In the genomic region with DNA sequence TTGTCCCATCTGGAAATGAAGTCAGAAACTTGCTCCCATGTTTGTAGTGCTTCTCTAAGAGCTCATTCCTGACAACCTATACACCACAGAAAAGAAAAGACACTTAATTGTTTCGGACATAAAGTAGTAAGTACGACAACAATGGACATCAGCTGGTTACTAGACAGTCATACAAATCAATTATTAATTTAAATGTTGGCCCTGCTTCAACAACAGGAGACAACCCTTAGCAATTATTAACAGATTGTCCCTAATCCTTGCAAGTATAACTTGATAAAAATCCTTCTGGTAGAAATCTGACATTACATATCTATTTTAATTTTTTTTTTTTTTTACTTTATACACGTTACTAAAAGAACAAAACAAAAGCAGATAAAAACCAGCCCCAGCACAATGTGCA, we compare ENCODE assay signal across 1 cellular context.
TF ChIP-seq lines count a peak whose summit lies in the region.

No MANE protein-coding gene starts in this region.

TF ChIP-seq in HepG2, 621 proteins besides CTCF, POLR2A, EP300 and RAD21 (continues in another document):
- TF ChIP-seq, protein P1, sequence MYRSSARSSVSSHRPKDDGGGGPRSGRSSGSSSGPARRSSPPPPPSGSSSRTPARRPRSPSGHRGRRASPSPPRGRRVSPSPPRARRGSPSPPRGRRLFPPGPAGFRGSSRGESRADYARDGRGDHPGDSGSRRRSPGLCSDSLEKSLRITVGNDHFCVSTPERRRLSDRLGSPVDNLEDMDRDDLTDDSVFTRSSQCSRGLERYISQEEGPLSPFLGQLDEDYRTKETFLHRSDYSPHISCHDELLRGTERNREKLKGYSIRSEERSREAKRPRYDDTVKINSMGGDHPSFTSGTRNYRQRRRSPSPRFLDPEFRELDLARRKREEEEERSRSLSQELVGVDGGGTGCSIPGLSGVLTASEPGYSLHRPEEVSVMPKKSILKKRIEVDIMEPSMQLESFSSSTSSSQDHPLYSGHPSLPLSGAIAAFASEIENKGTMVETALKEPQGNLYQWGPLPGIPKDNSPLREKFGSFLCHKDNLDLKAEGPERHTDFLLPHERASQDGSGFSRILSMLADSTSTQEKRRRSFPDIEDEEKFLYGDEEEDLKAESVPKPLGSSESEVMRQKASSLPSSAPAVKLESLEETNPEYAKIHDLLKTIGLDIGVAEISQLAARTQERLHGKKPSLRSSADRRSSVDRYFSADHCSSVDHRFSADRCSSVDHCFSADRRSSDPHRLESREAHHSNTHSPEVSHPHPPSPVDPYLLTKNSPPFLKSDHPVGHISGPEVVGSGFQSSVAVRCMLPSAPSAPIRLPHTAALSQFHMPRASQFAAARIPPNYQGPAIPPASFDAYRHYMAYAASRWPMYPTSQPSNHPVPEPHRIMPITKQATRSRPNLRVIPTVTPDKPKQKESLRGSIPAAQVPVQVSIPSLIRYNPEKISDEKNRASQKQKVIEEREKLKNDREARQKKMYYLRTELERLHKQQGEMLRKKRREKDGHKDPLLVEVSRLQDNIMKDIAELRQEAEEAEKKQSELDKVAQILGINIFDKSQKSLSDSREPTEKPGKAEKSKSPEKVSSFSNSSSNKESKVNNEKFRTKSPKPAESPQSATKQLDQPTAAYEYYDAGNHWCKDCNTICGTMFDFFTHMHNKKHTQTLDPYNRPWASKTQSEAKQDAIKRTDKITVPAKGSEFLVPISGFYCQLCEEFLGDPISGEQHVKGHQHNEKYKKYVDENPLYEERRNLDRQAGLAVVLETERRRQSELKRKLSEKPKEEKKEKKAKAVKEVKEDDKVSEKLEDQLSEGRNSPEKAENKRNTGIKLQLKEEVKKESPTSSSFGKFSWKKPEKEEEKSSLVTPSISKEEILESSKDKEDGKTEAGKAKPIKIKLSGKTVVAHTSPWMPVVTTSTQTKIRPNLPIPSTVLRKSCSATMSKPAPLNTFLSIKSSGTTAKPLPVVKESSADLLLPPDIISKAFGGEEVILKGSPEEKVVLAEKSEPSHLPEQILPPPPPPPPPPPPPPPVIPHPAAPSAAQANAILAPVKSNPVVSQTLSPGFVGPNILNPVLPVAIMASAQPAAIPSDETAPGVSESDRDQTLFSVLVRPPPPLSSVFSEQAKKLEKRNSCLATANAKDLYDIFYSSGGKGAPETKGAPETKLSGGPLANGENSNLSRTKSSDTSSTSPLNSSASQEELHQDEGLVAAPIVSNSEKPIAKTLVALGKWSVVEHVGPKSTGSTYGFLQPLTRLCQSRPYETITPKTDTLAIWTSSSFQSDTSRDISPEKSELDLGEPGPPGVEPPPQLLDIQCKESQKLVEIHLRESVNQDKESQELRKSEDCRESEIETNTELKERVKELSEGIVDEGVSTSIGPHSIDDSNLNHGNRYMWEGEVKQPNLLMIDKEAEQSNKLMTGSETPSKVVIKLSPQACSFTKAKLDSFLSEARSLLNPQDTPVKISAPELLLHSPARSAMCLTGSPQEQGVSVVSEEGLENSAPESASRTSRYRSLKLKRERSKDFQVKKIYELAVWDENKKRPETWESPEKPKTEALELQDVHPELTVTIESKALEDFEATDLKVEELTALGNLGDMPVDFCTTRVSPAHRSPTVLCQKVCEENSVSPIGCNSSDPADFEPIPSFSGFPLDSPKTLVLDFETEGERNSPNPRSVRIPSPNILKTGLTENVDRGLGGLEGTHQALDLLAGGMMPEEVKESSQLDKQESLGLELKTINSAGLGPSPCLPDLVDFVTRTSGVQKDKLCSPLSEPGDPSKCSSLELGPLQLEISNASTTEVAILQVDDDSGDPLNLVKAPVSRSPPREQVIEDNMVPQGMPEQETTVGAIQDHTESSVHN (CRISPR knock-in tag; IDR thresholded peaks at IDR 0.05): no peak
- TF ChIP-seq ISX (CRISPR knock-in tag; conservative IDR thresholded peaks at IDR 0.05) (no peak), HBP1 (CRISPR knock-in tag; IDR thresholded peaks at IDR 0.05; ENCODE audit: low read depth) (no peak), ZFP90 (CRISPR knock-in tag; IDR thresholded peaks at IDR 0.05; ENCODE audit: borderline replicate concordance) (no peak), PAWR (CRISPR knock-in tag; IDR thresholded peaks at IDR 0.05; ENCODE audit: borderline replicate concordance) (no peak), GLMP (CRISPR knock-in tag; IDR thresholded peaks at IDR 0.05; ENCODE audit: borderline replicate concordance) (no peak), POLR2AphosphoS2 (IDR thresholded peaks at IDR 0.05; ENCODE audit: low read depth, low read length) (no peak), NFKBIZ (CRISPR knock-in tag; IDR thresholded peaks at IDR 0.05) (no peak), ZKSCAN8 (CRISPR knock-in tag; IDR thresholded peaks at IDR 0.05; ENCODE audit: borderline replicate concordance) (no peak), IKZF4 (CRISPR knock-in tag; IDR thresholded peaks at IDR 0.05; ENCODE audit: borderline replicate concordance, low read depth, not compliant biosample characterization) (no peak), PPARG (CRISPR knock-in tag; conservative IDR thresholded peaks at IDR 0.05) (no peak), AHDC1 (CRISPR knock-in tag; IDR thresholded peaks at IDR 0.05; ENCODE audit: borderline replicate concordance) (no peak), ZNF350 (CRISPR knock-in tag; IDR thresholded peaks at IDR 0.05; ENCODE audit: borderline replicate concordance, low read depth) (no peak), ZC3H4 (CRISPR knock-in tag; IDR thresholded peaks at IDR 0.05; ENCODE audit: borderline replicate concordance) (no peak)
- TF ChIP-seq, protein P2, sequence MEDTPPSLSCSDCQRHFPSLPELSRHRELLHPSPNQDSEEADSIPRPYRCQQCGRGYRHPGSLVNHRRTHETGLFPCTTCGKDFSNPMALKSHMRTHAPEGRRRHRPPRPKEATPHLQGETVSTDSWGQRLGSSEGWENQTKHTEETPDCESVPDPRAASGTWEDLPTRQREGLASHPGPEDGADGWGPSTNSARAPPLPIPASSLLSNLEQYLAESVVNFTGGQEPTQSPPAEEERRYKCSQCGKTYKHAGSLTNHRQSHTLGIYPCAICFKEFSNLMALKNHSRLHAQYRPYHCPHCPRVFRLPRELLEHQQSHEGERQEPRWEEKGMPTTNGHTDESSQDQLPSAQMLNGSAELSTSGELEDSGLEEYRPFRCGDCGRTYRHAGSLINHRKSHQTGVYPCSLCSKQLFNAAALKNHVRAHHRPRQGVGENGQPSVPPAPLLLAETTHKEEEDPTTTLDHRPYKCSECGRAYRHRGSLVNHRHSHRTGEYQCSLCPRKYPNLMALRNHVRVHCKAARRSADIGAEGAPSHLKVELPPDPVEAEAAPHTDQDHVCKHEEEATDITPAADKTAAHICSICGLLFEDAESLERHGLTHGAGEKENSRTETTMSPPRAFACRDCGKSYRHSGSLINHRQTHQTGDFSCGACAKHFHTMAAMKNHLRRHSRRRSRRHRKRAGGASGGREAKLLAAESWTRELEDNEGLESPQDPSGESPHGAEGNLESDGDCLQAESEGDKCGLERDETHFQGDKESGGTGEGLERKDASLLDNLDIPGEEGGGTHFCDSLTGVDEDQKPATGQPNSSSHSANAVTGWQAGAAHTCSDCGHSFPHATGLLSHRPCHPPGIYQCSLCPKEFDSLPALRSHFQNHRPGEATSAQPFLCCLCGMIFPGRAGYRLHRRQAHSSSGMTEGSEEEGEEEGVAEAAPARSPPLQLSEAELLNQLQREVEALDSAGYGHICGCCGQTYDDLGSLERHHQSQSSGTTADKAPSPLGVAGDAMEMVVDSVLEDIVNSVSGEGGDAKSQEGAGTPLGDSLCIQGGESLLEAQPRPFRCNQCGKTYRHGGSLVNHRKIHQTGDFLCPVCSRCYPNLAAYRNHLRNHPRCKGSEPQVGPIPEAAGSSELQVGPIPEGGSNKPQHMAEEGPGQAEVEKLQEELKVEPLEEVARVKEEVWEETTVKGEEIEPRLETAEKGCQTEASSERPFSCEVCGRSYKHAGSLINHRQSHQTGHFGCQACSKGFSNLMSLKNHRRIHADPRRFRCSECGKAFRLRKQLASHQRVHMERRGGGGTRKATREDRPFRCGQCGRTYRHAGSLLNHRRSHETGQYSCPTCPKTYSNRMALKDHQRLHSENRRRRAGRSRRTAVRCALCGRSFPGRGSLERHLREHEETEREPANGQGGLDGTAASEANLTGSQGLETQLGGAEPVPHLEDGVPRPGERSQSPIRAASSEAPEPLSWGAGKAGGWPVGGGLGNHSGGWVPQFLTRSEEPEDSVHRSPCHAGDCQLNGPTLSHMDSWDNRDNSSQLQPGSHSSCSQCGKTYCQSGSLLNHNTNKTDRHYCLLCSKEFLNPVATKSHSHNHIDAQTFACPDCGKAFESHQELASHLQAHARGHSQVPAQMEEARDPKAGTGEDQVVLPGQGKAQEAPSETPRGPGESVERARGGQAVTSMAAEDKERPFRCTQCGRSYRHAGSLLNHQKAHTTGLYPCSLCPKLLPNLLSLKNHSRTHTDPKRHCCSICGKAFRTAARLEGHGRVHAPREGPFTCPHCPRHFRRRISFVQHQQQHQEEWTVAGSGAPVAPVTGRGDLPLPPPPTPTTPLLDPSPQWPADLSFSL (CRISPR knock-in tag; IDR thresholded peaks at IDR 0.05): no peak
